ENCODE assay signal across 8 cellular contexts in the genomic region with DNA sequence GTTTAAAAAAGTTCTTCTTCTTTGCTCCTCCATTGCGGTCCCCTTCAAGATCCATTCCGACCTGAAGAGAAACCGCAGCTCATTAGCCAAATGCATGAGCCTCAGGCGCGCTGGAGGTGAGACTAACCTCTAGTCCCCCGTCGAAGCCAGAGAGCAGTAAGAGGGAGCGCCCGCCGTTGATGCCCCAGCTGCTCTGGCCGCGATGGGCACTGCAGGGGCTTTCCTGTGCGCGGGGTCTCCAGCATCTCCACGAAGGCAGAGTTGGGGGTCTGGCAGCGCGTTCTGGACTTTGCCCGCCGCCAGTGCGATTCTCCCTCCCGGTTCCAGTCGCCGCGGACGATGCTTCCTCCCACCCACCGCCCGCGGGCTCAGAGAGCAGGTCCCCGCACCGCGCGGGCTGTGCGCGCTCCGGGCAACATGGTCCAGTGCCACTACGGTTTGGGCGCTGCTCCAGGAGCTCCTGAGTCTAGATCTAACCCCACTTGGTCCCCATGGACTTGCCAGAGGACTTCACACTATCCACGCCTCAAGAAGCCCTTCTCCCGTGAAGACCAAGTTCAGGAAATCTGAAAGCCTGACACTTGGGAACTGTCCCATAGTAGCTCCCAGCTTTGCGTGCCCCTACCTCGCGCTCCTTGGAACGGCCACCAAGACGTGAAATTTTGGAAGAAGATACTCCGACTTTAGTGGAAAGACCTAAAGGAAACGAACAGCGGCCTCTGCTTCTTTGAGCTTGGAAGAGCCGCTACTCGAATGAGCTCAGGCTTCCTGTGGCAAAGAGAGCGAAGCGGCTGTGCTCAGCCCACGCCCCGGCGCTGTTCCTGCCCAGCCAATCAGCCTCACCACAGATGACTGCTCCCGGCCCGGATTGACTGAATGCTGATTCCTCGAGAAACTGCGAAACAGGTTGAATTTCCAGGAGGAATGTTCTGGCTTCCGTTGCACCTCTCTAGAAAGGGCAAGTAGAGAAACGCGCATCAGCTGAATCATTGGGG. TPM values are rescaled to one million over a fixed set of nuclear protein-coding genes. Genes with fewer than 3 reads are reported as not detected.
DNase-seq lines count a peak whose midpoint lies in the region; ATAC-seq and TF ChIP-seq lines count a peak whose summit lies in the region.

Gene ABCB1, minus strand, starts transcription at position 755 of the 995 bp plus-strand sequence. Its CDS starts 700 bp downstream, at position 55.

- no peaks in the 10 kb centered on the region for H3K9me3 Mint-ChIP-seq in activated CD4-positive, alpha-beta memory T cell treated with anti-CD3 and anti-CD28 coated beads for 36 hours
- H3K9me3 Mint-ChIP-seq in effector memory CD8-positive, alpha-beta T cell = no peaks in the 10 kb centered on the region

- H3K4me3 ChIP-seq in lung = no peak within 1 kb of the TSS

- H3K36me3 ChIP-seq in lung (ENCODE audit: control insufficient read depth in 2 of 2, insufficient read depth in 2 of 2, low read length in 2 of 2) = no peaks in the 10 kb centered on the region

- POLR2A ChIA-PET in activated CD4-positive, alpha-beta memory T cell treated with anti-CD3 and anti-CD28 coated beads for 36 hours (lab: Charles Lee) = interaction anchor here (1.2 kb wide), 1 partner anchor 27 kb away, joined by 5 read pairs; no protein-coding TSS in a partner anchor

- H3K27ac Mint-ChIP-seq in activated CD4-positive, alpha-beta memory T cell treated with anti-CD3 and anti-CD28 coated beads for 36 hours = peak within 1 kb of the TSS; percentile 19
- peak within 1 kb of the TSS; percentile 36 to 97 for H3K27ac Mint-ChIP-seq in effector memory CD8-positive, alpha-beta T cell

- H3K4me1 ChIP-seq in lung (ENCODE audit: control insufficient read depth in 2 of 2, insufficient read depth in 2 of 2, low read length in 2 of 2) = peaks cover 0 to 8% of the 10 kb centered on the region in 2 donors

- DNase-seq in GM03348 (ENCODE audit: low spot score) = peak; percentile 71
- DNase-seq in Kasumi-1 (lab: John Stamatoyannopoulos, UW) = peak; percentile 83 to 84
- peak; percentile 61 for DNase-seq in activated CD4-positive, alpha-beta memory T cell treated with anti-CD3 and anti-CD28 coated beads for 36 hours
- peak; percentile 31 to 38 (median 31) for DNase-seq in effector memory CD8-positive, alpha-beta T cell
- DNase-seq in lung (ENCODE audit: low spot score) = peak; percentile 29
- peak; percentile 47 for DNase-seq in stimulated activated CD8-positive, alpha-beta memory T cell treated with anti-CD3 and anti-CD28 coated beads, Interleukin-12 subunit alpha, Interleukin-12 subunit beta, amount 100 ng/mL, for 1 hour (ENCODE audit: low read depth)
- DNase-seq in SKM-1 (lab: John Stamatoyannopoulos, UW; ENCODE audit: unreplicated experiment) = no peak

- no peaks in the 10 kb centered on the region for H3K36me3 Mint-ChIP-seq in activated CD4-positive, alpha-beta memory T cell treated with anti-CD3 and anti-CD28 coated beads for 36 hours
- peaks cover 14% of the 10 kb centered on the region for H3K36me3 Mint-ChIP-seq in effector memory CD8-positive, alpha-beta T cell (ENCODE audit: insufficient read depth)

- no peak within 1 kb of the TSS for H3K27ac ChIP-seq in lung (ENCODE audit: low read depth in 1 of 2, low read length in 1 of 2)

- no peaks in the 10 kb centered on the region for H3K27me3 ChIP-seq in lung (ENCODE audit: control insufficient read depth, insufficient read depth)

- 1 to 3% methylated on average over 61 of the region's 61 CpGs for WGBS in lung, 2 donors

- intact Hi-C loops in activated CD4-positive, alpha-beta memory T cell treated with anti-CD3 and anti-CD28 coated beads for 36 hours (cut with micrococcal nuclease) = loop anchor here (1.0 kb wide), 3 partner anchors 26 to 276 kb away; partner anchors contain the start of genes DBF4, RUNDC3B and SLC25A40

- CTCF ChIA-PET in activated CD4-positive, alpha-beta memory T cell treated with anti-CD3 and anti-CD28 coated beads for 36 hours (lab: Charles Lee) = interaction anchor here (1.1 kb wide), 1 partner anchor 29 kb away, joined by 3 read pairs; no protein-coding TSS in a partner anchor

- H3K27me3 Mint-ChIP-seq in activated CD4-positive, alpha-beta memory T cell treated with anti-CD3 and anti-CD28 coated beads for 36 hours = peaks cover 38% of the 10 kb centered on the region
- peaks cover 12 to 29% of the 10 kb centered on the region in 2 donors for H3K27me3 Mint-ChIP-seq in effector memory CD8-positive, alpha-beta T cell

- ATAC-seq in GM21717 (IDR thresholded peaks at IDR 0.05; ENCODE audit: unreplicated experiment) (peak; percentile 82), lung (ENCODE audit: insufficient read depth, low FRiP score) (peak; percentile 94)
- peak; percentile 77 for ATAC-seq in effector memory CD8-positive, alpha-beta T cell (replicated peaks)

- no peak for TF ChIP-seq CTCF in lung (IDR thresholded peaks at IDR 0.05; ENCODE audit: control extremely low read depth, extremely low read depth)

- H3K4me1 Mint-ChIP-seq in activated CD4-positive, alpha-beta memory T cell treated with anti-CD3 and anti-CD28 coated beads for 36 hours (ENCODE audit: low read depth) = peaks cover 22% of the 10 kb centered on the region
- H3K4me1 Mint-ChIP-seq in effector memory CD8-positive, alpha-beta T cell (ENCODE audit: low read depth in 2 of 2) = peaks cover 20 to 23% of the 10 kb centered on the region in 2 donors

- H3K9me3 ChIP-seq in lung (ENCODE audit: control insufficient read depth in 2 of 2, insufficient read depth in 1 of 2, low read length in 1 of 2) = peaks cover 2% of the 10 kb centered on the region in 2 donors

- peak within 1 kb of the TSS; percentile 79 for H3K4me3 Mint-ChIP-seq in activated CD4-positive, alpha-beta memory T cell treated with anti-CD3 and anti-CD28 coated beads for 36 hours
- peak within 1 kb of the TSS; percentile 77 to 97 for H3K4me3 Mint-ChIP-seq in effector memory CD8-positive, alpha-beta T cell

RNA-seq across cellular contexts. Expression of gene ABCB1, which starts in this region (rescaled TPM):
- total RNA-seq in activated CD4-positive, alpha-beta memory T cell treated with anti-CD3 and anti-CD28 coated beads for 36 hours = 1 to 10 TPM; 4.7 to 5.4 TPM
- total RNA-seq in lung = 1 to 10 TPM; 3.2 to 4.9 TPM
- 1 to 10 TPM; 1.5 to 2.0 TPM for polyA plus RNA-seq in lung
